Comparison of ENCODE assay signal across 31 cellular contexts in genomic region chr10:125992244-125992643, GRCh38.
"Had no signal": no experiment of that assay in that cellular context is flagged by ENCODE, and none has a peak within 500 bp of the region (broad histone marks: within the 10 kb centered on the region; RNA-seq: fewer than 3 reads in every experiment).

No MANE protein-coding gene starts in this region.

- H3K9me3 Mint-ChIP-seq: activated CD8-positive, alpha-beta T cell treated with anti-CD3 and anti-CD28 coated beads for 36 hours; activated T-helper 17 cell treated with anti-CD3 and anti-CD28 coated beads, Interleukin-2, amount 50 U/mL, for 72 hours; immature natural killer cell; memory B cell; natural killer cell treated with Interleukin-12 subunit alpha and Interleukin-12 subunit beta and Interleukin-15 and Interleukin-18, amount 100 ng/mL, for 72 hours; stimulated activated memory B cell treated with anti-CD40 and anti-IgM and Interleukin-4, amounts not matched to agents 10 μg/mL and 1 μg/mL and 100 μg/mL, for 72 hours; T-helper 2 cell treated with Interferon-gamma antibody and Interleukin-4, amounts not matched to agents 5 μg/mL and 100 μg/mL, for 36 hours; type B pancreatic cell had no signal

- H3K4me3 Mint-ChIP-seq: activated B cell treated with CpG ODN at 0.5 μM for 24 hours; activated CD8-positive, alpha-beta T cell treated with anti-CD3 and anti-CD28 coated beads for 36 hours; activated T-cell treated with anti-CD3 and anti-CD28 coated beads, Interleukin-2, amount 50 U/mL, for 4 hours; activated T-helper 17 cell treated with anti-CD3 and anti-CD28 coated beads, Interleukin-2, amount 50 U/mL, for 72 hours; immature natural killer cell; memory B cell; natural killer cell treated with Interleukin-12 subunit alpha and Interleukin-12 subunit beta and Interleukin-15 and Interleukin-18, amount 100 ng/mL, for 72 hours; stimulated activated memory B cell treated with anti-CD40 and anti-IgM and Interleukin-4, amounts not matched to agents 10 μg/mL and 1 μg/mL and 100 μg/mL, for 72 hours; stimulated activated naive CD8-positive, alpha-beta T cell treated with anti-CD3 and anti-CD28 coated beads, Interleukin-15, amount 100 ng/mL, for 72 hours; T-helper 2 cell treated with Interferon-gamma antibody and Interleukin-4, amounts not matched to agents 5 μg/mL and 100 μg/mL, for 36 hours; type B pancreatic cell had no signal

- H3K27me3 ChIP-seq: breast epithelium, pancreas, uterus had no signal

- H3K27me3 Mint-ChIP-seq: activated B cell treated with CpG ODN at 0.5 μM for 24 hours; activated CD8-positive, alpha-beta T cell treated with anti-CD3 and anti-CD28 coated beads for 36 hours; memory B cell; stimulated activated memory B cell treated with anti-CD40 and anti-IgM and Interleukin-4, amounts not matched to agents 10 μg/mL and 1 μg/mL and 100 μg/mL, for 72 hours; stimulated activated naive CD8-positive, alpha-beta T cell treated with anti-CD3 and anti-CD28 coated beads, Interleukin-15, amount 100 ng/mL, for 72 hours; type B pancreatic cell had no signal

- H3K36me3 ChIP-seq: breast epithelium, pancreas, prostate gland, uterus had no signal

- H3K36me3 Mint-ChIP-seq: memory B cell; natural killer cell treated with Interleukin-12 subunit alpha and Interleukin-12 subunit beta and Interleukin-15 and Interleukin-18, amount 100 ng/mL, for 72 hours had no signal

- H3K4me2 ChIP-seq: smooth muscle cell had no signal

- DNase-seq: activated B cell treated with CpG ODN at 0.5 μM for 24 hours; activated CD4-positive, alpha-beta T cell treated with anti-CD3 and anti-CD28 coated beads, Interleukin-2, amount 50 U/mL, for 1 hour; activated CD8-positive, alpha-beta T cell treated with anti-CD3 and anti-CD28 coated beads for 36 hours; activated gamma-delta T cell treated with Interleukin-2 at 50 U/mL for 16 hours; activated naive CD4-positive, alpha-beta T cell treated with anti-CD3 and anti-CD28 coated beads, Interleukin-2, amount 50 U/mL, for 16 hours; activated T-cell treated with anti-CD3 and anti-CD28 coated beads, Interleukin-2, amount 50 U/mL, for 4 hours; amniotic stem cell; central memory CD4-positive, alpha-beta T cell; foreskin fibroblast; head of caudate nucleus; immature natural killer cell; kidney; left colon; mucosa of descending colon; pancreas; stimulated activated CD4-positive, alpha-beta T cell treated with anti-CD3 and anti-CD28 coated beads, Interleukin-1b, Interleukin-23, amount 100 ng/mL, for 48 hours; stimulated activated CD4-positive, alpha-beta T cell treated with anti-CD3 and anti-CD28 coated beads, Interleukin-4, amount 100 ng/mL, for 4 hours; stimulated activated CD8-positive, alpha-beta memory T cell treated with anti-CD3 and anti-CD28 coated beads, Interleukin-4, amount 100 ng/mL, for 48 hours; stimulated activated naive CD8-positive, alpha-beta T cell treated with anti-CD3 and anti-CD28 coated beads, Interleukin-15, amount 100 ng/mL, for 72 hours; substantia nigra; uterus had no signal

- H3K4me1 Mint-ChIP-seq: activated T-helper 17 cell treated with anti-CD3 and anti-CD28 coated beads, Interleukin-2, amount 50 U/mL, for 72 hours; memory B cell; stimulated activated memory B cell treated with anti-CD40 and anti-IgM and Interleukin-4, amounts not matched to agents 10 μg/mL and 1 μg/mL and 100 μg/mL, for 72 hours; stimulated activated naive CD8-positive, alpha-beta T cell treated with anti-CD3 and anti-CD28 coated beads, Interleukin-15, amount 100 ng/mL, for 72 hours had no signal

- H3K9me3 ChIP-seq: breast epithelium, mucosa of descending colon, pancreas, prostate gland, uterus had no signal

- H3K27ac ChIP-seq: pancreas, prostate gland, uterus had no signal

- H3K4me3 ChIP-seq: breast epithelium, mucosa of descending colon, pancreas, prostate gland, smooth muscle cell, uterus had no signal

- H3K27ac Mint-ChIP-seq: activated B cell treated with CpG ODN at 0.5 μM for 24 hours; activated CD8-positive, alpha-beta T cell treated with anti-CD3 and anti-CD28 coated beads for 36 hours; activated T-helper 17 cell treated with anti-CD3 and anti-CD28 coated beads, Interleukin-2, amount 50 U/mL, for 72 hours; memory B cell; natural killer cell treated with Interleukin-12 subunit alpha and Interleukin-12 subunit beta and Interleukin-15 and Interleukin-18, amount 100 ng/mL, for 72 hours; stimulated activated memory B cell treated with anti-CD40 and anti-IgM and Interleukin-4, amounts not matched to agents 10 μg/mL and 1 μg/mL and 100 μg/mL, for 72 hours; stimulated activated naive CD8-positive, alpha-beta T cell treated with anti-CD3 and anti-CD28 coated beads, Interleukin-15, amount 100 ng/mL, for 72 hours; T-helper 2 cell treated with Interferon-gamma antibody and Interleukin-4, amounts not matched to agents 5 μg/mL and 100 μg/mL, for 36 hours; type B pancreatic cell had no signal

- H3K4me1 ChIP-seq: breast epithelium, pancreas, prostate gland, uterus had no signal

- ATAC-seq: activated CD8-positive, alpha-beta T cell treated with anti-CD3 and anti-CD28 coated beads for 36 hours; activated T-cell treated with anti-CD3 and anti-CD28 coated beads, Interleukin-2, amount 50 U/mL, for 4 hours; activated T-helper 17 cell treated with anti-CD3 and anti-CD28 coated beads, Interleukin-2, amount 50 U/mL, for 72 hours; esophagus mucosa; left colon; mucosa of descending colon; natural killer cell treated with Interleukin-12 subunit alpha and Interleukin-12 subunit beta and Interleukin-15 and Interleukin-18, amount 100 ng/mL, for 72 hours; pancreas; stimulated activated memory B cell treated with anti-CD40 and anti-IgM and Interleukin-4, amounts not matched to agents 10 μg/mL and 1 μg/mL and 100 μg/mL, for 72 hours; stimulated activated naive CD8-positive, alpha-beta T cell treated with anti-CD3 and anti-CD28 coated beads, Interleukin-15, amount 100 ng/mL, for 72 hours had no signal
